8 cellular contexts compared by ENCODE assay signal in genomic region chr14:68796418-68797101, GRCh38. TPM values are rescaled to one million over a fixed set of nuclear protein-coding genes. Genes with fewer than 3 reads are reported as not detected.
A peak's percentile ranks its signal among the peaks of the same experiment; 100 is the strongest.
DNase-seq lines count a peak whose midpoint lies in the region; ATAC-seq, FAIRE-seq and TF ChIP-seq lines count a peak whose summit lies in the region.

No MANE protein-coding gene starts in this region.

- H3K23me2 ChIP-seq in H9 (ENCODE audit: insufficient read length, low read depth, low read length, poor library complexity, severe bottlenecking): peaks cover 16% of the 10 kb centered on the region

- H3K4me1 Mint-ChIP-seq in H9: peaks cover 40 to 42% of the 10 kb centered on the region in 2 experiments
- peaks cover 43% of the 10 kb centered on the region for H3K4me1 Mint-ChIP-seq in WTC11

- no peak overlapping the region for H4K5ac ChIP-seq in H9 (ENCODE audit: insufficient read length, low read depth, low read length)

- CTCF ChIA-PET in WTC11 (lab: Charles Lee): interaction anchor here (0.7 to 1.9 kb wide), 7 partner anchors 14 to 862 kb away, joined by 3 to 11 read pairs (median 5); no protein-coding TSS in a partner anchor

- TF ChIP-seq CTCF in H9 (conservative IDR thresholded peaks at IDR 0.05): no peak
- no peak for TF ChIP-seq CTCF in WTC11 (IDR thresholded peaks at IDR 0.05)
- TF ChIP-seq CTCF in gastroesophageal sphincter (IDR thresholded peaks at IDR 0.05): no peak

- H3K9ac ChIP-seq in H9 (ENCODE audit: extremely low read depth, insufficient read length, low read length): peak overlapping the region; percentile 95
- peak overlapping the region; percentile 97 for H3K9ac ChIP-seq in skeletal muscle satellite cell (ENCODE audit: low read depth, low read length)

- H3K27me3 ChIP-seq in H9 (ENCODE audit: insufficient read depth, low read length) (no peaks in the 10 kb centered on the region), gastroesophageal sphincter (no peaks in the 10 kb centered on the region), skeletal muscle satellite cell (ENCODE audit: control insufficient read depth, insufficient read depth, low read length) (no peaks in the 10 kb centered on the region)

- POLR2A ChIA-PET in WTC11 (lab: Charles Lee): interaction anchor here (1.0 to 2.0 kb wide), 6 partner anchors 18 to 80 kb away, joined by 3 to 16 read pairs (median 4); no protein-coding TSS in a partner anchor

- H2AFZ ChIP-seq in H9 (ENCODE audit: low read length): no peak overlapping the region

- H3K9me3 ChIP-seq in H9 (ENCODE audit: control insufficient read depth, low read depth, low read length) (no peaks in the 10 kb centered on the region), gastroesophageal sphincter (peaks cover 0 to 4% (median 0%) of the 10 kb centered on the region in 3 donors), skeletal muscle satellite cell (replicated peaks; ENCODE audit: low read length) (no peaks in the 10 kb centered on the region)

- no peak overlapping the region for H2BK120ac ChIP-seq in H9 (ENCODE audit: low read depth, low read length, poor library complexity, severe bottlenecking)

- H3K36me3 ChIP-seq in gastroesophageal sphincter (peaks cover 0 to 2% of the 10 kb centered on the region in 2 donors), skeletal muscle satellite cell (ENCODE audit: insufficient read depth, low read length) (peaks cover 12% of the 10 kb centered on the region)

- FAIRE-seq in RCC 7860 (lab: Jason Lieb, UNC): no peak

- no peak for TF ChIP-seq EP300 in gastroesophageal sphincter (IDR thresholded peaks at IDR 0.05)

- no peaks in the 10 kb centered on the region for H4K20me1 ChIP-seq in H9 (ENCODE audit: control insufficient read depth, insufficient read depth, insufficient read length)

- H3K4me1 ChIP-seq in H9 (ENCODE audit: insufficient read depth, low read length) (peaks cover 3% of the 10 kb centered on the region; the same call in 1 of the 2 replicates), gastroesophageal sphincter (peaks cover 0 to 16% (median 8%) of the 10 kb centered on the region in 3 donors), skeletal muscle satellite cell (ENCODE audit: control insufficient read depth, insufficient read depth, low read length) (peaks cover 22% of the 10 kb centered on the region)

- peak overlapping the region; percentile 93 for H3K27ac ChIP-seq in H9 (ENCODE audit: insufficient read length, low read depth, low read length)
- peak overlapping the region; percentile 98 to 100 (median 100) for H3K27ac ChIP-seq in gastroesophageal sphincter

- H3K79me2 ChIP-seq in H9 (ENCODE audit: insufficient read depth, low read length): peaks cover 16% of the 10 kb centered on the region; the same call in 1 of the 2 replicates

- H3K27ac Mint-ChIP-seq in H9 (peak overlapping the region; percentile 99 to 100 (median 99)), WTC11 (peak overlapping the region; percentile 96)

- no peak overlapping the region for H2BK20ac ChIP-seq in H9 (ENCODE audit: low read depth, low read length, poor library complexity, severe bottlenecking)

- H3K36me3 Mint-ChIP-seq in H9 (ENCODE audit: insufficient read depth in 1 of 3, low read depth in 3 of 3): peaks cover 18 to 26% (median 20%) of the 10 kb centered on the region in 3 experiments
- H3K36me3 Mint-ChIP-seq in WTC11: peaks cover 23% of the 10 kb centered on the region

- no peak overlapping the region for H2AK5ac ChIP-seq in H9 (ENCODE audit: insufficient read length, low read length)

- H2BK5ac ChIP-seq in H9 (ENCODE audit: insufficient read length, low read length): no peak overlapping the region

- TF ChIP-seq POLR2A in gastroesophageal sphincter (IDR thresholded peaks at IDR 0.05): no peak

- no peak overlapping the region for H3K56ac ChIP-seq in H9 (ENCODE audit: insufficient read length, low read depth, low read length)

- peak overlapping the region; percentile 95 to 99 for H3K4me3 Mint-ChIP-seq in H9
- H3K4me3 Mint-ChIP-seq in WTC11: peak overlapping the region; percentile 98

- no peak overlapping the region for H3K4ac ChIP-seq in H9 (ENCODE audit: low read depth, low read length)

- no peak overlapping the region for H3K14ac ChIP-seq in H9 (ENCODE audit: insufficient read depth, low read length)

- H3K27me3 Mint-ChIP-seq in H9 (ENCODE audit: low read depth) (peaks cover 4% of the 10 kb centered on the region), WTC11 (ENCODE audit: low read depth) (no peaks in the 10 kb centered on the region; the same call in 1 of the 2 replicates)

- no peak overlapping the region for H2BK12ac ChIP-seq in H9 (ENCODE audit: insufficient read length, low read depth, low read length)

- ATAC-seq in WTC11 (peak; percentile 0; the same call in 1 of the 2 replicates), gastroesophageal sphincter (no peak)

- H3K79me1 ChIP-seq in H9 (ENCODE audit: insufficient read depth, low read depth, low read length, poor library complexity, severe bottlenecking): no peaks in the 10 kb centered on the region

- DNase-seq in H9: no peak
- DNase-seq in WTC11 (ENCODE audit: low spot score): no peak
- DNase-seq in NCI-H146 (lab: John Stamatoyannopoulos, UW): no peak
- DNase-seq in NCI-H2107 (lab: John Stamatoyannopoulos, UW): no peak
- DNase-seq in Kasumi-1 (lab: John Stamatoyannopoulos, UW): no peak
- DNase-seq in RCC 7860 (ENCODE audit: low spot score): no peak

- H3K4me3 ChIP-seq in gastroesophageal sphincter: peak overlapping the region; percentile 65 to 87
- peak overlapping the region; percentile 99 for H3K4me3 ChIP-seq in skeletal muscle satellite cell (ENCODE audit: low read length)

- H3K23ac ChIP-seq in H9 (ENCODE audit: insufficient read length, low read depth, low read length): no peak overlapping the region

- WGBS in H9 (ENCODE audit: extremely low coverage, insufficient read length, low lambda C conversion rate): no CpG with 5 or more reads among the region's 5 CpGs
- 49 to 61% methylated on average over 4 of the region's 5 CpGs for WGBS in gastroesophageal sphincter (ENCODE audit: low coverage in 1 of 2), 2 donors

- no peak overlapping the region for H4K8ac ChIP-seq in H9 (replicated peaks; ENCODE audit: insufficient read length, low read depth, low read length)

- H3T11ph ChIP-seq in H9 (ENCODE audit: low read length): no peak overlapping the region

- no peak overlapping the region for H3K18ac ChIP-seq in H9 (ENCODE audit: insufficient read length, low read depth, low read length)

- peaks cover 28 to 29% of the 10 kb centered on the region in 2 experiments for H3K9me3 Mint-ChIP-seq in H9
- peaks cover 19% of the 10 kb centered on the region for H3K9me3 Mint-ChIP-seq in WTC11

- H3K4me2 ChIP-seq in H9 (ENCODE audit: insufficient read depth, insufficient read length, low read length) (peak overlapping the region; percentile 89), skeletal muscle satellite cell (ENCODE audit: low read length) (peak overlapping the region; percentile 91)

- no peak overlapping the region for H4K91ac ChIP-seq in H9 (ENCODE audit: insufficient read length, low read depth, low read length)

- no peak overlapping the region for H2BK15ac ChIP-seq in H9 (ENCODE audit: low read depth, low read length)

TF ChIP-seq in WTC11, 78 proteins besides CTCF, POLR2A, EP300 and RAD21:
- TF ChIP-seq EMX1 (CRISPR knock-in tag; IDR thresholded peaks at IDR 0.05) (no peak), ETV6 (CRISPR knock-in tag; IDR thresholded peaks at IDR 0.05) (0 out of 2 replicates have a peak, but pooled peaks have one; percentile 59), TCF7 (CRISPR knock-in tag; IDR thresholded peaks at IDR 0.05; ENCODE audit: low read depth) (no peak), SP1 (CRISPR knock-in tag; conservative IDR thresholded peaks at IDR 0.05) (no peak), ZNF121 (CRISPR knock-in tag; IDR thresholded peaks at IDR 0.05) (no peak), ELF4 (CRISPR knock-in tag; IDR thresholded peaks at IDR 0.05; ENCODE audit: low read depth) (no peak), TEAD1 (CRISPR knock-in tag; IDR thresholded peaks at IDR 0.05) (0 out of 2 replicates have a peak, but pooled peaks have one; percentile 81), TEAD4 (CRISPR knock-in tag; IDR thresholded peaks at IDR 0.05) (peak; percentile 69; the same call in 1 of the 2 replicates), MAX (CRISPR knock-in tag; IDR thresholded peaks at IDR 0.05) (0 out of 2 replicates have a peak, but pooled peaks have one; percentile 28), JUN (CRISPR knock-in tag; IDR thresholded peaks at IDR 0.05) (no peak), ZNF423 (CRISPR knock-in tag; IDR thresholded peaks at IDR 0.05) (peak; percentile 86)
TF ChIP-seq in WTC11: peak in this region for 5.

RNA-seq across cellular contexts. Expression of gene ZFP36L1, which starts 3.7 kb away (rescaled TPM):
- total RNA-seq in H9 (2021): 95.0 and 109 TPM in 2 replicates
- total RNA-seq in WTC11 (2021): 132 to 150 TPM (median 148 TPM) in 3 replicates
- 100 to 1,000 TPM; 154 to 451 (median 280) TPM for total RNA-seq in gastroesophageal sphincter
- total RNA-seq in skeletal muscle satellite cell (2012; rRNA removed): 97.0 and 105 TPM in 2 replicates
